In genomic region chr6:44664716-44665115, GRCh38 we compare ENCODE assay signal across 18 cellular contexts.
DNase-seq lines count a peak whose midpoint lies in the region; ATAC-seq and TF ChIP-seq lines count a peak whose summit lies in the region.
"Had no signal": no experiment of that assay in that cellular context is flagged by ENCODE, and none has a peak within 500 bp of the region (broad histone marks: within the 10 kb centered on the region; RNA-seq: fewer than 3 reads in every experiment).

No MANE protein-coding gene starts in this region.

- H3K4me1 ChIP-seq in adipocyte (ENCODE audit: control insufficient read depth, insufficient read depth, low read length) (peaks cover 75% of the 10 kb centered on the region), upper lobe of left lung (peaks cover 0 to 16% (median 7%) of the 10 kb centered on the region in 4 donors)

- TF ChIP-seq CTCF in nephron (IDR thresholded peaks at IDR 0.05; ENCODE audit: unreplicated experiment in 3 of 3) = no peak
- no peak for TF ChIP-seq CTCF in upper lobe of left lung (IDR thresholded peaks at IDR 0.05)

- 94% methylated on average over 4 of the region's 4 CpGs for WGBS in upper lobe of left lung, 2 donors

- H3K36me3 Mint-ChIP-seq in nephron (ENCODE audit: low read depth) = no peaks in the 10 kb centered on the region
- H3K36me3 Mint-ChIP-seq: natural killer cell had no signal

- peak overlapping the region; percentile 29 to 85 (median 69) for H3K27ac Mint-ChIP-seq in nephron
- H3K27ac Mint-ChIP-seq: natural killer cell had no signal

- peak overlapping the region; percentile 19 for H3K9ac ChIP-seq in adipocyte (ENCODE audit: low read length)

- H3K36me3 ChIP-seq in adipocyte (ENCODE audit: control insufficient read depth, insufficient read depth, low read length, severe bottlenecking) = no peaks in the 10 kb centered on the region
- H3K36me3 ChIP-seq in upper lobe of left lung = no peaks in the 10 kb centered on the region
- H3K36me3 ChIP-seq: heart left ventricle had no signal

- H3K4me1 Mint-ChIP-seq in nephron = peaks cover 72% of the 10 kb centered on the region
- H3K4me1 Mint-ChIP-seq: natural killer cell had no signal

- H3K27me3 ChIP-seq in adipocyte (replicated peaks; ENCODE audit: control insufficient read depth, insufficient read depth, low read length) (no peaks in the 10 kb centered on the region), upper lobe of left lung (no peaks in the 10 kb centered on the region)
- H3K27me3 ChIP-seq: heart left ventricle had no signal

- no peak overlapping the region for H3K27ac ChIP-seq in upper lobe of left lung
- H3K27ac ChIP-seq: heart left ventricle, HL-60 had no signal

- no peak for TF ChIP-seq EP300 in upper lobe of left lung (IDR thresholded peaks at IDR 0.05)

- DNase-seq in EL (peak; percentile 61), NCI-H1436 treated with DMSO at 0.1 percent for 48 hours (lab: John Stamatoyannopoulos, UW) (peak; percentile 25), adipocyte (ENCODE audit: low read depth) (peak; percentile 65), inferior parietal cortex (ENCODE audit: extremely low spot score) (no peak), NOMO-1 treated with dmso at 0.1 percent for 144 hours (lab: John Stamatoyannopoulos, UW; ENCODE audit: unreplicated experiment) (no peak), upper lobe of left lung (no peak), mesenteric fat pad (ENCODE audit: low spot score) (no peak)
- DNase-seq: activated CD4-positive, alpha-beta T cell treated with anti-CD3 and anti-CD28 coated beads for 1 hour; amniotic stem cell; COR-L47; effector memory CD4-positive, alpha-beta T cell; H7; KBM-7; natural killer cell had no signal

- H3K9me3 Mint-ChIP-seq in nephron = no peaks in the 10 kb centered on the region
- H3K9me3 Mint-ChIP-seq: central memory CD8-positive, alpha-beta T cell; natural killer cell had no signal

- no peak overlapping the region for H3K4me3 ChIP-seq in adipocyte (ENCODE audit: low read length)
- H3K4me3 ChIP-seq in upper lobe of left lung = no peak overlapping the region
- H3K4me3 ChIP-seq: heart left ventricle had no signal

- ATAC-seq in upper lobe of left lung (ENCODE audit: low FRiP score in 2 of 2) = no peak
- ATAC-seq: heart left ventricle, natural killer cell had no signal

- peaks cover 66% of the 10 kb centered on the region for H3K27me3 Mint-ChIP-seq in nephron (ENCODE audit: low read depth)

- H3K9me3 ChIP-seq in adipocyte (ENCODE audit: control insufficient read depth, low read length) = no peaks in the 10 kb centered on the region
- H3K9me3 ChIP-seq in upper lobe of left lung = no peaks in the 10 kb centered on the region
- H3K9me3 ChIP-seq: heart left ventricle had no signal

- TF ChIP-seq POLR2A in upper lobe of left lung (IDR thresholded peaks at IDR 0.05) = no peak

- peak overlapping the region in 2 of 3 experiments; percentile 7 to 28 for H3K4me3 Mint-ChIP-seq in nephron
- H3K4me3 Mint-ChIP-seq: central memory CD8-positive, alpha-beta T cell; natural killer cell had no signal

Comparison
In these comparisons a context has a peak if more than half of its experiments do, and no peak if none do; other contexts are left out.
1. DNase-seq: peak in EL (single experiment), NCI-H1436 treated with DMSO at 0.1 percent for 48 hours (single experiment) and adipocyte (single experiment); none in inferior parietal cortex (single experiment), NOMO-1 treated with dmso at 0.1 percent for 144 hours (single experiment), upper lobe of left lung (0 of 2) and mesenteric fat pad (single experiment).